ENCODE assay signal across 20 cellular contexts in genomic region chr1:113256348-113256729, GRCh38.
DNase-seq lines count a peak whose midpoint lies in the region; ATAC-seq and TF ChIP-seq lines count a peak whose summit lies in the region.
"Had no signal": no experiment of that assay in that cellular context is flagged by ENCODE, and none has a peak within 500 bp of the region (broad histone marks: within the 10 kb centered on the region; RNA-seq: fewer than 3 reads in every experiment).

No MANE protein-coding gene starts in this region.

- no peaks in the 10 kb centered on the region for H3K27me3 Mint-ChIP-seq in nephron (ENCODE audit: low read depth)
- no peaks in the 10 kb centered on the region for H3K27me3 Mint-ChIP-seq in type B pancreatic cell
- H3K27me3 Mint-ChIP-seq: progenitor cell of endocrine pancreas had no signal

- no peak overlapping the region for H3K9ac ChIP-seq in PC-3 (ENCODE audit: low read length)

- H3K27me3 ChIP-seq in PC-3 (ENCODE audit: low read length) (peaks cover 8% of the 10 kb centered on the region; the same call in 1 of the 2 replicates), left ventricle myocardium inferior (ENCODE audit: low read depth) (peaks cover 8% of the 10 kb centered on the region)
- H3K27me3 ChIP-seq: gastrocnemius medialis had no signal

- H3K9me2 ChIP-seq in PC-3 (replicated peaks; ENCODE audit: low read length) = no peaks in the 10 kb centered on the region

- CTCF ChIA-PET in PC-3 (lab: Charles Lee) = no interaction called here

- no peak overlapping the region for H3K4me2 ChIP-seq in PC-3 (ENCODE audit: low read length)

- H3K27ac ChIP-seq in PC-3 (ENCODE audit: low read length) (no peak overlapping the region), left ventricle myocardium inferior (replicated peaks) (no peak overlapping the region)
- H3K27ac ChIP-seq: gastrocnemius medialis had no signal

- peaks cover 17% of the 10 kb centered on the region for H3K4me1 ChIP-seq in PC-3 (ENCODE audit: insufficient read depth, low read length)
- peaks cover 5% of the 10 kb centered on the region for H3K4me1 ChIP-seq in left ventricle myocardium inferior
- H3K4me1 ChIP-seq: gastrocnemius medialis had no signal

- no peak overlapping the region for H3K4me3 Mint-ChIP-seq in nephron
- peak overlapping the region; percentile 74 for H3K4me3 Mint-ChIP-seq in type B pancreatic cell
- H3K4me3 Mint-ChIP-seq: activated naive CD4-positive, alpha-beta T cell treated with anti-CD3 and anti-CD28 coated beads, Interleukin-2, amount 10 ng/mL, durations not matched to agents 7 days and 5 days; CD4-positive, alpha-beta memory T cell; naive thymus-derived CD8-positive, alpha-beta T cell had no signal

- H3K9me3 Mint-ChIP-seq in nephron = no peaks in the 10 kb centered on the region
- no peaks in the 10 kb centered on the region for H3K9me3 Mint-ChIP-seq in type B pancreatic cell
- H3K9me3 Mint-ChIP-seq: activated naive CD4-positive, alpha-beta T cell treated with anti-CD3 and anti-CD28 coated beads, Interleukin-2, amount 10 ng/mL, durations not matched to agents 7 days and 5 days; naive thymus-derived CD8-positive, alpha-beta T cell had no signal

- TF ChIP-seq CTCF in PC-3 (conservative IDR thresholded peaks at IDR 0.05; ENCODE audit: low read depth, low read length) = no peak
- TF ChIP-seq CTCF in nephron (IDR thresholded peaks at IDR 0.05; ENCODE audit: unreplicated experiment in 3 of 3) = no peak
- no peak for TF ChIP-seq CTCF in type B pancreatic cell (conservative IDR thresholded peaks at IDR 0.05)
- TF ChIP-seq CTCF in left ventricle myocardium inferior (IDR thresholded peaks at IDR 0.05; ENCODE audit: borderline replicate concordance) = no peak

- H3K36me3 Mint-ChIP-seq in nephron (ENCODE audit: low read depth) (no peaks in the 10 kb centered on the region), type B pancreatic cell (peaks cover 5% of the 10 kb centered on the region)
- H3K36me3 Mint-ChIP-seq: activated naive CD4-positive, alpha-beta T cell treated with anti-CD3 and anti-CD28 coated beads, Interleukin-2, amount 10 ng/mL, durations not matched to agents 7 days and 5 days; CD4-positive, alpha-beta memory T cell; naive thymus-derived CD8-positive, alpha-beta T cell had no signal

- peak overlapping the region; percentile 79 for H2AFZ ChIP-seq in PC-3 (ENCODE audit: low read length)

- H3K4me1 Mint-ChIP-seq in nephron = peaks cover 34% of the 10 kb centered on the region
- peaks cover 21% of the 10 kb centered on the region for H3K4me1 Mint-ChIP-seq in type B pancreatic cell (ENCODE audit: unreplicated experiment)
- H3K4me1 Mint-ChIP-seq: activated naive CD4-positive, alpha-beta T cell treated with anti-CD3 and anti-CD28 coated beads, Interleukin-2, amount 10 ng/mL, durations not matched to agents 7 days and 5 days; naive thymus-derived CD8-positive, alpha-beta T cell had no signal

- BruUV-seq in PC-3 (replicated peaks; lab: Mats Ljungman, UMichigan) = no TSS peak

- no peak for ATAC-seq in PC-3
- peak; percentile 77 for ATAC-seq in esophagus mucosa
- ATAC-seq in GM19395 (IDR thresholded peaks at IDR 0.05; ENCODE audit: unreplicated experiment) = no peak
- ATAC-seq: gastrocnemius medialis; naive thymus-derived CD8-positive, alpha-beta T cell had no signal

- no peaks in the 10 kb centered on the region for H4K20me1 ChIP-seq in PC-3 (ENCODE audit: low read length)

- H3K79me2 ChIP-seq in PC-3 (ENCODE audit: low read length) = no peaks in the 10 kb centered on the region

- H3K9me3 ChIP-seq in PC-3 (ENCODE audit: low read length) (no peaks in the 10 kb centered on the region), left ventricle myocardium inferior (replicated peaks) (no peaks in the 10 kb centered on the region)
- H3K9me3 ChIP-seq: gastrocnemius medialis had no signal

- DNase-seq in PC-3 = no peak
- no peak for DNase-seq in type B pancreatic cell (ENCODE audit: extremely low spot score, unreplicated experiment)
- DNase-seq in RKO (ENCODE audit: low spot score) = no peak
- no peak for DNase-seq in left ventricle myocardium inferior
- DNase-seq: activated naive CD4-positive, alpha-beta T cell treated with anti-CD3 and anti-CD28 coated beads, Interleukin-2, amount 10 ng/mL, durations not matched to agents 7 days and 5 days; activated T-cell treated with anti-CD3 and anti-CD28 coated beads, Interleukin-2, amount 50 U/mL, for 48 hours; caudate nucleus; CD4-positive, alpha-beta memory T cell; dermis blood vessel endothelial cell; gastrocnemius medialis; Kasumi-1; mammary epithelial cell; naive thymus-derived CD8-positive, alpha-beta T cell; NCI-H187; SHP77; stimulated activated CD4-positive, alpha-beta T cell treated with anti-CD3 and anti-CD28 coated beads, Interleukin-1b, Interleukin-23, amount 100 ng/mL, for 48 hours had no signal

- H3K4me3 ChIP-seq in PC-3 (ENCODE audit: low read length) (no peak overlapping the region), left ventricle myocardium inferior (no peak overlapping the region)
- H3K4me3 ChIP-seq: gastrocnemius medialis had no signal

- no peaks in the 10 kb centered on the region for H3K36me3 ChIP-seq in PC-3 (ENCODE audit: low read depth, low read length)
- H3K36me3 ChIP-seq in left ventricle myocardium inferior = no peaks in the 10 kb centered on the region
- H3K36me3 ChIP-seq: gastrocnemius medialis had no signal

- H3F3A ChIP-seq in PC-3 (ENCODE audit: low read length, unreplicated experiment) = no peaks in the 10 kb centered on the region

- POLR2A ChIA-PET in PC-3 (lab: Charles Lee; ENCODE audit: unreplicated experiment) = no interaction called here

- H3K27ac Mint-ChIP-seq in nephron (peak overlapping the region; percentile 47 to 91 (median 80)), type B pancreatic cell (peak overlapping the region; percentile 91)
- H3K27ac Mint-ChIP-seq: activated naive CD4-positive, alpha-beta T cell treated with anti-CD3 and anti-CD28 coated beads, Interleukin-2, amount 10 ng/mL, durations not matched to agents 7 days and 5 days; CD4-positive, alpha-beta memory T cell; naive thymus-derived CD8-positive, alpha-beta T cell had no signal

- intact Hi-C loops in PC-3 (cut with micrococcal nuclease) = no loop called here
- intact Hi-C loops in left ventricle myocardium inferior (cut with micrococcal nuclease) = no loop called here
